In genomic region chr7:30391806-30392205, GRCh38 we compare ENCODE assay signal across 27 cellular contexts.
"Had no signal": no experiment of that assay in that cellular context is flagged by ENCODE, and none has a peak within 500 bp of the region (broad histone marks: within the 10 kb centered on the region; RNA-seq: fewer than 3 reads in every experiment).

No MANE protein-coding gene starts in this region.

- FAIRE-seq: endometrium, keratinocyte had no signal

- DNase-seq: colonic mucosa; cortex of kidney; dermis blood vessel endothelial cell; dorsolateral prefrontal cortex; effector CD4-positive, alpha-beta T cell; effector memory CD4-positive, alpha-beta T cell; erythroblast; esophagus squamous epithelium; foreskin fibroblast; foreskin melanocyte; gastrocnemius medialis; glutamatergic neuron; head of caudate nucleus; heart right ventricle; hippocampal formation; left cardiac atrium; left lung; left ventricle myocardium superior; lower lobe of right lung; mesenchymal stem cell; mucosa of descending colon; naive B cell had no signal

- H3K27me3 ChIP-seq: colonic mucosa, dorsolateral prefrontal cortex, esophagus squamous epithelium, gastrocnemius medialis, heart right ventricle, left lung had no signal

- H3K4me3 ChIP-seq: colonic mucosa, dorsolateral prefrontal cortex, esophagus squamous epithelium, gastrocnemius medialis, heart right ventricle, left lung, lower lobe of right lung, mucosa of descending colon had no signal

- ATAC-seq: esophagus mucosa, gastrocnemius medialis, heart right ventricle, left cardiac atrium, left lung, left ventricle myocardium superior, lower lobe of right lung, mucosa of descending colon had no signal

- H3K36me3 ChIP-seq: colonic mucosa, esophagus squamous epithelium, gastrocnemius medialis, heart right ventricle, lower lobe of right lung had no signal

- H3K9me3 ChIP-seq: colonic mucosa, esophagus squamous epithelium, gastrocnemius medialis, heart right ventricle, left lung, lower lobe of right lung, mucosa of descending colon had no signal

- H3K9me3 Mint-ChIP-seq: naive B cell had no signal

- H3K27ac ChIP-seq: colonic mucosa, epithelial cell of prostate, esophagus squamous epithelium, gastrocnemius medialis, heart right ventricle, left lung, lower lobe of right lung had no signal

- H3K27me3 Mint-ChIP-seq: naive B cell had no signal

- H3K4me3 Mint-ChIP-seq: mesothelial cell of epicardium, naive B cell had no signal

- H3K4me1 ChIP-seq: colonic mucosa, esophagus squamous epithelium, gastrocnemius medialis, left lung, lower lobe of right lung had no signal
